11 cellular contexts compared by ENCODE assay signal in the genomic region with DNA sequence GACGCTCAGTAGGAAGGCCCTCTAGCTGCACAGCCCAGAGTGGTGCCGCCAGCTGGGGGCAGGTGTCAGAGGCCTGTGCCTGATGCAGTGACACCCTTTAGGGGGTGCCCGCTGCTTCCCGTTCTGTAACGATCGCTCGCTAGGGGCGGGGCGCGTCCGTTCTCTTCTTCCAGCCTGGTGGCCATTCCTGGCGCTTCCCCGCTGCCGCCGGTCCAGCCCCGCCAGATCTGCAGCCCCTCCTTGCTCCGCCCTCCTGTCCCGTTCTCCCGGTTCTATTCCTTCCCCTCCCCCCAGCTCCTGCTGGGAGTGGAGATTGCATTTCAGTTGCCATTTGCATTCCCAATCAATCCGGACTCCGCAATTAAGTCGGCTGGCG. TPM values are rescaled to one million over a fixed set of nuclear protein-coding genes. Genes with fewer than 3 reads are reported as not detected.
DNase-seq lines count a peak whose midpoint lies in the region; ATAC-seq, FAIRE-seq and TF ChIP-seq lines count a peak whose summit lies in the region.
"Had no signal": no experiment of that assay in that cellular context is flagged by ENCODE, and none has a peak within 500 bp of the region (broad histone marks: within the 10 kb centered on the region; RNA-seq: fewer than 3 reads in every experiment).

No MANE protein-coding gene starts in this region.

- peaks cover 0 to 8% (median 6%) of the 10 kb centered on the region in 7 donors for H3K4me1 Mint-ChIP-seq in naive thymus-derived CD4-positive, alpha-beta T cell

- H3K36me3 ChIP-seq in GM23248 (ENCODE audit: low read depth) (peaks cover 6% of the 10 kb centered on the region), small intestine (ENCODE audit: control insufficient read depth in 2 of 2, insufficient read depth in 2 of 2, low read length in 2 of 2) (peaks cover 0 to 5% of the 10 kb centered on the region in 2 donors)
- peaks cover 0 to 40% (median 0%) of the 10 kb centered on the region in 3 experiments for H3K36me3 ChIP-seq in naive thymus-derived CD4-positive, alpha-beta T cell (ENCODE audit: control insufficient read depth in 2 of 3, insufficient read depth in 3 of 3, low read length in 3 of 3)

- H3K79me2 ChIP-seq in GM23248 (ENCODE audit: insufficient read depth) = 0 out of 2 replicates have a peak, but pooled peaks cover 7% of the 10 kb centered on the region

- H3F3A ChIP-seq in GM23248 (ENCODE audit: insufficient read depth) = no peaks in the 10 kb centered on the region

- peaks cover 0 to 17% (median 7%) of the 10 kb centered on the region in 5 donors for H3K36me3 Mint-ChIP-seq in naive thymus-derived CD4-positive, alpha-beta T cell

- peak; percentile 16 for DNase-seq in GM23248
- no peak for DNase-seq in cardiac fibroblast (ENCODE audit: low read depth in 2 of 2)
- DNase-seq in small intestine = peak; percentile 50
- no peak for DNase-seq in NCI-H2107 (lab: John Stamatoyannopoulos, UW)
- no peak for DNase-seq in MV-4-11 (lab: John Stamatoyannopoulos, UW)
- no peak for DNase-seq in naive thymus-derived CD4-positive, alpha-beta T cell
- DNase-seq: dermis blood vessel endothelial cell, NCI-H1092, SIG-M5 had no signal

- H3K27me3 Mint-ChIP-seq in naive thymus-derived CD4-positive, alpha-beta T cell = no peaks in the 10 kb centered on the region

- FAIRE-seq in small intestine (lab: Jason Lieb, UNC) = no peak

- CTCF ChIA-PET in naive thymus-derived CD4-positive, alpha-beta T cell (lab: Charles Lee) = no interaction called here

- WGBS in GM23248 (ENCODE audit: low coverage in 1 of 2, low lambda C conversion rate in 2 of 2, missing lambda C conversion rate in 2 of 2), 2 experiments = 29 to 38% methylated on average over 16 to 23 of the region's 23 CpGs
- 16 to 31% (median 23%) methylated on average over 22 to 23 of the region's 23 CpGs for WGBS in small intestine, 3 donors

- no peak overlapping the region for H3K27ac ChIP-seq in GM23248
- no peak overlapping the region for H3K27ac ChIP-seq in small intestine (ENCODE audit: low read depth in 1 of 2, low read length in 1 of 2)
- H3K27ac ChIP-seq in naive thymus-derived CD4-positive, alpha-beta T cell (ENCODE audit: low read depth, low read length) = no peak overlapping the region

- no peak overlapping the region for H3K9ac ChIP-seq in GM23248

- H3K9me3 ChIP-seq in GM23248 (ENCODE audit: low read depth) (no peaks in the 10 kb centered on the region), iPS-18c (ENCODE audit: control insufficient read depth, insufficient read depth, low read length) (no peaks in the 10 kb centered on the region), small intestine (ENCODE audit: control insufficient read depth, low read depth) (no peaks in the 10 kb centered on the region)
- H3K9me3 ChIP-seq in naive thymus-derived CD4-positive, alpha-beta T cell (ENCODE audit: control insufficient read depth in 2 of 3, low read length in 3 of 3) = no peaks in the 10 kb centered on the region

- H3K27ac Mint-ChIP-seq in naive thymus-derived CD4-positive, alpha-beta T cell = no peak overlapping the region

- no peaks in the 10 kb centered on the region for H4K20me1 ChIP-seq in GM23248 (ENCODE audit: insufficient read depth)

- no peak overlapping the region for H2AFZ ChIP-seq in GM23248

- peak; percentile 9 for TF ChIP-seq CTCF in cardiac fibroblast (IDR thresholded peaks at IDR 0.05; ENCODE audit: low read depth, low read length)

- intact Hi-C loops in naive thymus-derived CD4-positive, alpha-beta T cell (cut with micrococcal nuclease) = no loop called here

- peak overlapping the region in 1 of 10 donors; percentile 28 for H3K4me3 Mint-ChIP-seq in naive thymus-derived CD4-positive, alpha-beta T cell

- no peak for ATAC-seq in GM21737 (IDR thresholded peaks at IDR 0.05; ENCODE audit: unreplicated experiment)
- ATAC-seq in naive thymus-derived CD4-positive, alpha-beta T cell = no peak

- H3K9me2 ChIP-seq in GM23248 (ENCODE audit: insufficient read depth) = no peaks in the 10 kb centered on the region

- H3K4me3 ChIP-seq in GM23248 (no peak overlapping the region), cardiac fibroblast (replicated peaks in 1 of 2; ENCODE audit: low read depth in 2 of 2, low read length in 2 of 2) (peak overlapping the region; percentile 13 to 41), iPS-18c (ENCODE audit: insufficient read depth, low read depth, low read length) (peak overlapping the region; percentile 59), small intestine (ENCODE audit: low read depth in 1 of 2, low read length in 2 of 2) (peak overlapping the region in 1 of 2 donors; percentile 28)
- H3K4me3 ChIP-seq in naive thymus-derived CD4-positive, alpha-beta T cell (ENCODE audit: low read length) = no peak overlapping the region

- in situ Hi-C loops in GM23248 (cut with MboI) = no loop called here

- POLR2A ChIA-PET in naive thymus-derived CD4-positive, alpha-beta T cell (lab: Charles Lee) = no interaction called here

- H3K4me1 ChIP-seq in GM23248 (ENCODE audit: insufficient read depth) (no peaks in the 10 kb centered on the region), small intestine (ENCODE audit: control insufficient read depth in 2 of 2, insufficient read depth in 1 of 2, low read depth in 1 of 2, low read length in 1 of 2) (no peaks in the 10 kb centered on the region)
- H3K4me1 ChIP-seq in naive thymus-derived CD4-positive, alpha-beta T cell (ENCODE audit: control insufficient read depth in 2 of 2, insufficient read depth in 2 of 2, low read length in 2 of 2) = no peaks in the 10 kb centered on the region

- no peaks in the 10 kb centered on the region for H3K9me3 Mint-ChIP-seq in naive thymus-derived CD4-positive, alpha-beta T cell

- H3K27me3 ChIP-seq in GM23248 (replicated peaks; ENCODE audit: insufficient read depth) (no peaks in the 10 kb centered on the region), small intestine (ENCODE audit: control insufficient read depth in 2 of 2, insufficient read depth in 2 of 2, low read length in 2 of 2) (no peaks in the 10 kb centered on the region)
- H3K27me3 ChIP-seq in naive thymus-derived CD4-positive, alpha-beta T cell (ENCODE audit: control insufficient read depth in 2 of 2, insufficient read depth in 2 of 2, low read length in 2 of 2) = no peaks in the 10 kb centered on the region

- peak overlapping the region; percentile 35 for H3K4me2 ChIP-seq in GM23248 (ENCODE audit: unreplicated experiment)

RNA-seq across cellular contexts. Expression of a gene that starts 39.2 kb away (rescaled TPM):
- 37.8 and 43.3 TPM in 2 replicates for total RNA-seq in GM23248 (2014; rRNA removed; shearing (Covaris generic))
- polyA plus RNA-seq in GM23248 (2016; fragmentation: Nextera tagmentation; extraction: Ambion mirVana) = 10.3 and 10.5 TPM in 2 replicates
- 10 to 100 TPM; 46.5 to 57.9 (median 54.9) TPM for polyA plus RNA-seq in small intestine
- total RNA-seq in naive thymus-derived CD4-positive, alpha-beta T cell = 10 to 100 TPM; 27.4 to 70.6 (median 37.2) TPM
- 1 to 10 TPM; 6.0 to 6.5 TPM for polyA plus RNA-seq in naive thymus-derived CD4-positive, alpha-beta T cell

RNA-seq across cellular contexts. Expression of a gene that starts 42.0 kb away (rescaled TPM):
- not detected in 2 replicates for total RNA-seq in GM23248 (2014; rRNA removed; shearing (Covaris generic))
- not detected in 2 replicates for polyA plus RNA-seq in GM23248 (2016; fragmentation: Nextera tagmentation; extraction: Ambion mirVana)
- polyA plus RNA-seq in small intestine = not detected
- total RNA-seq in naive thymus-derived CD4-positive, alpha-beta T cell = not detected
- not detected for polyA plus RNA-seq in naive thymus-derived CD4-positive, alpha-beta T cell
- total RNA-seq: dermis blood vessel endothelial cell had no signal

RNA-seq across cellular contexts. Expression of a gene that starts 42.2 kb away (rescaled TPM):
- 33.6 and 43.3 TPM in 2 replicates for total RNA-seq in GM23248 (2014; rRNA removed; shearing (Covaris generic))
- polyA plus RNA-seq in GM23248 (2016; fragmentation: Nextera tagmentation; extraction: Ambion mirVana) = 19.9 and 20.4 TPM in 2 replicates
- polyA plus RNA-seq in small intestine = 100 to 1,000 TPM in 1 of 3 donors, 10 to 100 TPM in 2; 66.4 to 144 (median 77.4) TPM
- total RNA-seq in naive thymus-derived CD4-positive, alpha-beta T cell = 10 to 100 TPM; 39.5 to 61.2 (median 42.2) TPM
- polyA plus RNA-seq in naive thymus-derived CD4-positive, alpha-beta T cell = 10 to 100 TPM; 36.0 to 53.6 TPM

RNA-seq across cellular contexts. Expression of a gene that starts 44.8 kb away (rescaled TPM):
- 141 and 145 TPM in 2 replicates for total RNA-seq in GM23248 (2014; rRNA removed; shearing (Covaris generic))
- polyA plus RNA-seq in GM23248 (2016; fragmentation: Nextera tagmentation; extraction: Ambion mirVana) (109 and 111 TPM in 2 replicates), small intestine (100 to 1,000 TPM; 114 to 248 (median 139) TPM)
- 100 to 1,000 TPM in 3 of 5 experiments, 10 to 100 TPM in 2; 94.1 to 136 (median 101) TPM for total RNA-seq in naive thymus-derived CD4-positive, alpha-beta T cell
- polyA plus RNA-seq in naive thymus-derived CD4-positive, alpha-beta T cell = 10 to 100 TPM; 49.6 to 69.4 TPM

Comparison
In these comparisons a context has a peak if more than half of its experiments do, and no peak if none do; other contexts are left out.
1. DNase-seq: peak in GM23248 (single experiment) and small intestine (single experiment); none in cardiac fibroblast (0 of 2), NCI-H2107 (single experiment), MV-4-11 (single experiment) and naive thymus-derived CD4-positive, alpha-beta T cell (0 of 9).
2. H3K4me3 ChIP-seq: peak in cardiac fibroblast (2 of 2) and iPS-18c (single experiment); none in GM23248 (single experiment) and naive thymus-derived CD4-positive, alpha-beta T cell (single experiment).